Comparison of ENCODE assay signal across 8 cellular contexts in the genomic region with DNA sequence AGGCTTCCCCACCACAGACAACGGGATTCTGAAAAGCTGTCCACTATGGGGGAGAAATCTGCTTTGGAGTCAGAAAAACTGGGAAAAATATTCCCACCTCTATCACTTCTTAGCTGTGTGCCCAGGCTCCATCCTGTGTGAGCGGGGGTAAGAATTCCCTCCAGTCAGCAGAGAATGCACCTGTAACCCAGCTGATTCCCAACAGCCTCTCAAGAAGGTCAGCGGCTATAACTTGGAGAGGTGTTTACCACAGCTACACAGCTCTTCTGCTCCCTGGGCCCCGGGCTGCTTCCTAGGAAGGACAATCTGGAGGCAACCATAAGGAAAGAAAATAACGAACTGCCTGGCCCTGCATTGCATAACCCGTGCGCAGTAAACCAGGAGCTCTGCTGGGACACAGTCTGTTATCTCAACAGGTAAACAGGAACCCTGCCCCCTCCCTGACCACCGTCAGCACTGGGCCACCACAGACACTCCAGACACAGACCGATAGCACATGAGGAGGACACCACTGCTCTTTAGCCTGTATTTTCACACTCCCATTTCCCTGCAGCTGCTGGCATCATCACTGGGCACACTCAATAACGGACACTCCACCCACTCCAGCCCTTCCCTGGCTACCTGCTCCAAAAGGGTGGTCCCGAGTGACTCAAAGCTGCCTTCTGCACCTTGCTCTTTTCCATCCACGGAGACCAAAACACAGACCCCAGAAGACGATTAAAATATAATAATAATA. TPM values are rescaled to one million over a fixed set of nuclear protein-coding genes. Genes with fewer than 3 reads are reported as not detected.
DNase-seq lines count a peak whose midpoint lies in the region; ATAC-seq and TF ChIP-seq lines count a peak whose summit lies in the region.

No MANE protein-coding gene starts in this region.

- peak overlapping the region; percentile 92 for H3K9ac ChIP-seq in adipocyte (ENCODE audit: low read length)

- H3K36me3 ChIP-seq in adipocyte (ENCODE audit: control insufficient read depth, insufficient read depth, low read length, severe bottlenecking) (peaks cover 15% of the 10 kb centered on the region), thoracic aorta (peaks cover 4% of the 10 kb centered on the region), BE2C (no peaks in the 10 kb centered on the region)

- peak overlapping the region; percentile 90 to 93 for H3K27ac ChIP-seq in thoracic aorta

- ATAC-seq in thoracic aorta (ENCODE audit: insufficient number of reproducible peaks, low FRiP score, low read depth) = no peak

- DNase-seq in stimulated activated CD4-positive, alpha-beta T cell treated with anti-CD3 and anti-CD28 coated beads, Interleukin-15, amount 100 ng/mL, for 24 hours = peak; percentile 35
- no peak for DNase-seq in stimulated activated CD4-positive, alpha-beta T cell treated with anti-CD3 and anti-CD28 coated beads, Interleukin-4, amount 100 ng/mL, for 4 hours
- no peak for DNase-seq in adipocyte (ENCODE audit: low read depth)
- peak; percentile 20 for DNase-seq in left kidney (ENCODE audit: low read depth, low spot score)
- DNase-seq in thoracic aorta (ENCODE audit: low spot score) = no peak
- no peak for DNase-seq in NCI-H524 (lab: John Stamatoyannopoulos, UW)
- no peak for DNase-seq in BE2C
- no peak for DNase-seq in COR-L47 (lab: John Stamatoyannopoulos, UW)

- H3K4me3 ChIP-seq in adipocyte (ENCODE audit: low read length) = peak overlapping the region; percentile 88
- H3K4me3 ChIP-seq in thoracic aorta = peak overlapping the region; percentile 91
- no peak overlapping the region for H3K4me3 ChIP-seq in BE2C (ENCODE audit: low read depth, low read length)

- no peaks in the 10 kb centered on the region for H3K9me3 ChIP-seq in adipocyte (ENCODE audit: control insufficient read depth, low read length)
- no peaks in the 10 kb centered on the region for H3K9me3 ChIP-seq in thoracic aorta
- H3K9me3 ChIP-seq in BE2C = no peaks in the 10 kb centered on the region

- TF ChIP-seq CTCF in thoracic aorta (IDR thresholded peaks at IDR 0.05) (no peak), BE2C (IDR thresholded peaks at IDR 0.05; ENCODE audit: low read depth, low read length) (no peak)

- H3K4me1 ChIP-seq in adipocyte (ENCODE audit: control insufficient read depth, insufficient read depth, low read length) (peaks cover 38% of the 10 kb centered on the region), thoracic aorta (ENCODE audit: control insufficient read depth in 1 of 2, low read depth in 2 of 2) (peaks cover 24 to 25% of the 10 kb centered on the region in 2 donors), BE2C (peaks cover 5% of the 10 kb centered on the region; the same call in 1 of the 2 replicates)

- no peaks in the 10 kb centered on the region for H3K27me3 ChIP-seq in adipocyte (replicated peaks; ENCODE audit: control insufficient read depth, insufficient read depth, low read length)
- no peaks in the 10 kb centered on the region for H3K27me3 ChIP-seq in thoracic aorta (replicated peaks; ENCODE audit: insufficient read depth)
- H3K27me3 ChIP-seq in BE2C = no peaks in the 10 kb centered on the region

RNA-seq across cellular contexts. Expression of gene RAB43, which starts 2.1 kb away (rescaled TPM):
- total RNA-seq in thoracic aorta = 10 to 100 TPM; 26.4 to 53.5 TPM
- polyA plus RNA-seq in BE2C (2012; ENCODE audit: insufficient read depth, insufficient read length, low read depth) = 1.2 TPM

RNA-seq across cellular contexts. Expression of gene ISY1, which starts 41.3 kb away (rescaled TPM):
- 10 to 100 TPM in 1 of 2 donors, 1 to 10 TPM in 1; 7.7 to 16.4 TPM for total RNA-seq in thoracic aorta
- 95.0 TPM for polyA plus RNA-seq in BE2C (2012; ENCODE audit: insufficient read depth, insufficient read length, low read depth)

RNA-seq across cellular contexts. Expression of gene GP9, which starts 59.0 kb away (rescaled TPM):
- not detected for total RNA-seq in thoracic aorta
- not detected for polyA plus RNA-seq in BE2C (2012; ENCODE audit: insufficient read depth, insufficient read length, low read depth)

Comparison
In these comparisons a context has a peak if more than half of its experiments do, and no peak if none do; other contexts are left out.
1. DNase-seq: peak in stimulated activated CD4-positive, alpha-beta T cell treated with anti-CD3 and anti-CD28 coated beads, Interleukin-15, amount 100 ng/mL, for 24 hours (single experiment) and left kidney (single experiment); none in stimulated activated CD4-positive, alpha-beta T cell treated with anti-CD3 and anti-CD28 coated beads, Interleukin-4, amount 100 ng/mL, for 4 hours (0 of 2), adipocyte (single experiment), thoracic aorta (single experiment), NCI-H524 (0 of 2), BE2C (single experiment) and COR-L47 (single experiment).